ENCODE assay signal across 8 cellular contexts in genomic region chr1:33633019-33633801, GRCh38.
DNase-seq lines count a peak whose midpoint lies in the region; ATAC-seq and TF ChIP-seq lines count a peak whose summit lies in the region.

No MANE protein-coding gene starts in this region.

- no peak overlapping the region for H3K4me3 Mint-ChIP-seq in activated T-cell treated with anti-CD3 and anti-CD28 coated beads, Interleukin-2, amount 50 U/mL, for 24 hours
- no peak overlapping the region for H3K4me3 Mint-ChIP-seq in nephron

- H4K20me1 ChIP-seq in Karpas-422 (ENCODE audit: insufficient read depth, low read depth, low read length) = no peaks in the 10 kb centered on the region

- H3K4me2 ChIP-seq in Karpas-422 (ENCODE audit: low read depth, low read length, poor library complexity, severe bottlenecking) = no peak overlapping the region

- no peaks in the 10 kb centered on the region for H3K27me3 ChIP-seq in Karpas-422 (ENCODE audit: low read length)
- peaks cover 12% of the 10 kb centered on the region for H3K27me3 ChIP-seq in Panc1 (ENCODE audit: control insufficient read depth, insufficient read depth, low read length)

- ATAC-seq in Panc1 = peak; percentile 96

- H3K27ac Mint-ChIP-seq in activated T-cell treated with anti-CD3 and anti-CD28 coated beads, Interleukin-2, amount 50 U/mL, for 24 hours = no peak overlapping the region
- H3K27ac Mint-ChIP-seq in nephron = no peak overlapping the region

- no peaks in the 10 kb centered on the region for H3K36me3 ChIP-seq in Karpas-422 (ENCODE audit: insufficient read depth, low read length)
- no peaks in the 10 kb centered on the region for H3K36me3 ChIP-seq in Panc1 (ENCODE audit: control insufficient read depth, insufficient read depth, low read length)

- H3K9me3 ChIP-seq in Karpas-422 (ENCODE audit: low read length) = no peaks in the 10 kb centered on the region
- no peaks in the 10 kb centered on the region for H3K9me3 ChIP-seq in Panc1 (ENCODE audit: control insufficient read depth, insufficient read depth, low read depth, low read length)

- in situ Hi-C loops in Panc1 (cut with HindIII; ENCODE audit: low pct_unique_long_range_greater_than_20kb, low sequenced_read_pairs) = no loop called here

- H3K4me1 Mint-ChIP-seq in activated T-cell treated with anti-CD3 and anti-CD28 coated beads, Interleukin-2, amount 50 U/mL, for 24 hours (ENCODE audit: low read depth) = peaks cover 4% of the 10 kb centered on the region
- no peaks in the 10 kb centered on the region for H3K4me1 Mint-ChIP-seq in nephron

- CTCF ChIA-PET in Panc1 (lab: Charles Lee) = interaction anchor here (0.5 to 3.0 kb wide), 13 partner anchors 9 to 1299 kb away, joined by 3 to 21 read pairs (median 3); no protein-coding TSS in a partner anchor

- H2AFZ ChIP-seq in Karpas-422 (ENCODE audit: low read length) = no peak overlapping the region

- H3K9me3 Mint-ChIP-seq in activated T-cell treated with anti-CD3 and anti-CD28 coated beads, Interleukin-2, amount 50 U/mL, for 24 hours = no peaks in the 10 kb centered on the region
- H3K9me3 Mint-ChIP-seq in nephron = no peaks in the 10 kb centered on the region

- peak; percentile 99 for TF ChIP-seq CTCF in Panc1 (IDR thresholded peaks at IDR 0.05)
- peak; percentile 96 to 99 (median 98) for TF ChIP-seq CTCF in nephron (IDR thresholded peaks at IDR 0.05; ENCODE audit: unreplicated experiment in 3 of 3)

- peaks cover 42% of the 10 kb centered on the region for H3K27me3 Mint-ChIP-seq in activated T-cell treated with anti-CD3 and anti-CD28 coated beads, Interleukin-2, amount 50 U/mL, for 24 hours
- peaks cover 38% of the 10 kb centered on the region for H3K27me3 Mint-ChIP-seq in nephron (ENCODE audit: low read depth)

- intact Hi-C loops in Panc1 (cut with micrococcal nuclease; ENCODE audit: unreplicated experiment) = loop anchor here (1.0 to 5.0 kb wide), 2 partner anchors 965 to 1109 kb away; no protein-coding TSS in a partner anchor

- H3K79me2 ChIP-seq in Karpas-422 (ENCODE audit: low read length) = no peaks in the 10 kb centered on the region

- BruUV-seq in Panc1 (replicated peaks; lab: Mats Ljungman, UMichigan) = no TSS peak

- no peaks in the 10 kb centered on the region for H3K9me2 ChIP-seq in Karpas-422 (replicated peaks; ENCODE audit: insufficient read depth, low read length)

- H3K27ac ChIP-seq in Karpas-422 (ENCODE audit: low read length) = no peak overlapping the region
- no peak overlapping the region for H3K27ac ChIP-seq in Panc1 (ENCODE audit: low read length)

- H3K9ac ChIP-seq in Karpas-422 (ENCODE audit: low read length) = no peak overlapping the region

- H3K4me3 ChIP-seq in Karpas-422 (ENCODE audit: low read length) = no peak overlapping the region
- H3K4me3 ChIP-seq in Panc1 (ENCODE audit: low read depth in 2 of 2, low read length in 2 of 2) = peak overlapping the region in 1 of 2 experiments; percentile 23; a peak in 1 of 4 replicates

- DNase-seq in NCI-H1417 (lab: John Stamatoyannopoulos, UW) = peak; percentile 65 to 87 (median 85)
- no peak for DNase-seq in NCI-H1417 treated with DMSO at 0.1 percent for 48 hours (lab: John Stamatoyannopoulos, UW)
- peak; percentile 96 for DNase-seq in Karpas-422
- DNase-seq in Panc1 (ENCODE audit: low read depth, low spot score) = peak; percentile 77
- peak; percentile 85 for DNase-seq in activated T-cell treated with anti-CD3 and anti-CD28 coated beads, Interleukin-2, amount 50 U/mL, for 24 hours
- peak; percentile 57 for DNase-seq in fibroblast of gingiva (ENCODE audit: low read depth)
- peak; percentile 46 to 76 (median 62) for DNase-seq in stimulated activated naive CD4-positive, alpha-beta T cell (lab: John Stamatoyannopoulos, UW)

- no peaks in the 10 kb centered on the region for H3K36me3 Mint-ChIP-seq in activated T-cell treated with anti-CD3 and anti-CD28 coated beads, Interleukin-2, amount 50 U/mL, for 24 hours (ENCODE audit: low read depth)
- no peaks in the 10 kb centered on the region for H3K36me3 Mint-ChIP-seq in nephron (ENCODE audit: low read depth)

- POLR2A ChIA-PET in Panc1 (lab: Charles Lee) = no interaction called here

- H3K4me1 ChIP-seq in Karpas-422 (ENCODE audit: low read length) (no peaks in the 10 kb centered on the region), Panc1 (ENCODE audit: control insufficient read depth, insufficient read depth, low read length) (no peaks in the 10 kb centered on the region)
